21 cellular contexts compared by ENCODE assay signal in the genomic region with DNA sequence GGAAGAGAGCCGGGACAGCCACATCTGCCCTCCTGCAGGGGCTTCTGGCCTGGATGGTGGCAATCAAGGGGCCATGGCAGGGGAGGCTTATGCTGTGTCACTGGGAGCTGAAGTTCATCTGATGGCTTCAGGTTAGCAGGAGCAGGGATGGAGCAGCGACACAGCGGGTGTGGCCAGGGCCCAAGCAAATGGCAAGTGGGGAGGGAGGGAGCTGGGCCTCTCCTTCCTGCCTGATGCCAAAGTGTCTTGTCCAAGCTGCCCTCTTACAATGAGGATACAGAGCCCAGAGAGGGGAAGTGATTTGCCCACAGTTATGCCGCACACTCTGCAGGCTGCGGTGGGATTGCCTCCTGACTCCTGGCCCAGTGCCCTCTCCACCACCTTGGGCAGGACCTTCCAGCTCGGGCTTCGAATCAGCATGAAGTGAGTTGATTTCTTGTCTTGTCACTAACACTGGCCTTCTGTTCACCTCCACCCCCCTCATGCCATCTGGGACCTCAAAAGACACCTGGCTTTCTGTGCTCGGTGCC. TPM values are rescaled to one million over a fixed set of nuclear protein-coding genes. Genes with fewer than 3 reads are reported as not detected.
"Had no signal": no experiment of that assay in that cellular context is flagged by ENCODE, and none has a peak within 500 bp of the region (broad histone marks: within the 10 kb centered on the region; RNA-seq: fewer than 3 reads in every experiment).

No MANE protein-coding gene starts in this region.

- H3K27ac Mint-ChIP-seq: activated naive CD8-positive, alpha-beta T cell treated with anti-CD3 and anti-CD28 coated beads for 36 hours; activated T-helper 2 cell treated with anti-CD3 and anti-CD28 coated beads, Interferon-gamma antibody, Interleukin-2, Interleukin-4, amounts not matched to agents 10 μg/mL and 5 μg/mL and 100 μg/mL, durations not matched to agents 14 hours and 24 hours and 36 hours; dendritic cell treated with granulocyte-macrophage colony-stimulating factor and Interleukin-4, amounts not matched to agents 40 ng/mL and 50 ng/mL, for 4 days; progenitor cell of endocrine pancreas; T-helper 1 cell treated with Interleukin-12 subunit alpha and Interleukin-12 subunit beta and Interleukin-4 antibody, amounts not matched to agents 30 μg/mL and 1 μg/mL, for 36 hours had no signal

- H3K9me3 Mint-ChIP-seq: activated naive CD8-positive, alpha-beta T cell treated with anti-CD3 and anti-CD28 coated beads for 36 hours; activated T-cell treated with anti-CD3 and anti-CD28 coated beads, Interleukin-2, amount 50 U/mL, for 4 hours; activated T-helper 2 cell treated with anti-CD3 and anti-CD28 coated beads, Interferon-gamma antibody, Interleukin-2, Interleukin-4, amounts not matched to agents 10 μg/mL and 5 μg/mL and 100 μg/mL, durations not matched to agents 14 hours and 24 hours and 36 hours; dendritic cell treated with granulocyte-macrophage colony-stimulating factor and Interleukin-4, amounts not matched to agents 40 ng/mL and 50 ng/mL, for 4 days; nephron; T-helper 1 cell treated with Interleukin-12 subunit alpha and Interleukin-12 subunit beta and Interleukin-4 antibody, amounts not matched to agents 30 μg/mL and 1 μg/mL, for 36 hours had no signal

- H3K36me3 Mint-ChIP-seq: activated naive CD8-positive, alpha-beta T cell treated with anti-CD3 and anti-CD28 coated beads for 36 hours had no signal

- H3K4me3 Mint-ChIP-seq: activated naive CD8-positive, alpha-beta T cell treated with anti-CD3 and anti-CD28 coated beads for 36 hours; activated T-cell treated with anti-CD3 and anti-CD28 coated beads, Interleukin-2, amount 50 U/mL, for 4 hours; dendritic cell treated with granulocyte-macrophage colony-stimulating factor and Interleukin-4, amounts not matched to agents 40 ng/mL and 50 ng/mL, for 4 days; nephron; T-helper 1 cell treated with Interleukin-12 subunit alpha and Interleukin-12 subunit beta and Interleukin-4 antibody, amounts not matched to agents 30 μg/mL and 1 μg/mL, for 36 hours had no signal

- H3K4me1 Mint-ChIP-seq: activated naive CD8-positive, alpha-beta T cell treated with anti-CD3 and anti-CD28 coated beads for 36 hours had no signal

- DNase-seq: activated CD4-positive, alpha-beta T cell treated with anti-CD3 and anti-CD28 coated beads for 4 hours; activated CD4-positive, alpha-beta T cell treated with anti-CD3 and anti-CD28 coated beads, Interleukin-2, amount 50 U/mL, for 48 hours; activated CD4-positive, CD25-positive, alpha-beta regulatory T cell; activated CD8-positive, alpha-beta memory T cell treated with anti-CD3 and anti-CD28 coated beads, Interleukin-2, amount 50 U/mL, for 48 hours; activated naive CD4-positive, alpha-beta T cell; activated naive CD8-positive, alpha-beta T cell treated with anti-CD3 and anti-CD28 coated beads for 36 hours; activated T-cell treated with anti-CD3 and anti-CD28 coated beads, Interleukin-2, amount 50 U/mL, for 4 hours; effector CD4-positive, alpha-beta T cell; heart right ventricle; left colon; mesenchymal stem cell; retina; stimulated activated CD4-positive, alpha-beta T cell treated with anti-CD3 and anti-CD28 coated beads, Interleukin-4, amount 100 ng/mL, for 1 hour; stimulated activated naive CD4-positive, alpha-beta T cell treated with Interleukin-2 at 50 U/mL for 16 hours; T1000 had no signal

- ATAC-seq: activated T-cell treated with anti-CD3 and anti-CD28 coated beads, Interleukin-2, amount 50 U/mL, for 4 hours; left colon had no signal

RNA-seq across cellular contexts. Expression of a gene that starts 51.3 kb away (rescaled TPM):
- total RNA-seq: myocyte had no signal
